Comparison of ENCODE assay signal across 8 cellular contexts in the genomic region with DNA sequence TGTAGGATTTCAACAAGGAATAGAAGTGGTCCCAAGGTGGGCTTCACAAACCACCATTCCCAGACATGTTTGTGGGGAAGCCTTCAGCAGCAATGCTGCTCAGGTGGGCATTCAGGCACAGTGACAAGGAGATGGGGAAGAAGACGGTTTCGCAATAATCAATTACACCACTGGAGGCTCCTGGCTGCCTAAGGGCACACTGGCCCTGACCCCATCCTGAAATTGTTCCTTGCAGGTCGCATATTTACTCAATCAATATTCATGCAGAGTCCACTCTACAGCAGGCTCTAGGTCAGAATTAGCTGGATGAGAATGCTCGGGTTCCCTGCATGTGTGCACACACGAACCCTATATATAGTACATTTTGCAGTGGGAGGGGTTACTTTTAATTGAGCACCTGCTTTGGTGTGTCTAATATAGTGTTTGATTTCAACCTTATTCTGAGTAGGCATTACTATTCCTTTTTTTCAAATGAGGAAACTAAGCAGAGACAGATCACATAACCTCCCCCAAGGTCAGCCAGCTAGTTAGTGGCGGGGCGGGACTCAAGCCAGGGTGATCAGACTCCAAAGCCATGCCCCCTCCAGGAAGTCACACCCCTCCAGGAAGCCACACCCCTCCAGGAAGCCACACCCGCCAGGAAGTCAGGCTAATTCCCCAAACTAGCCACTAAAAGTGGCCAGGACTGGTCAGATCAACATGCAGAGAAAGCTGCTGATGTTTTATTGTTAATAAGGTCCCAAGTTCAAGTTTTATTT.
DNase-seq lines count a peak whose midpoint lies in the region; ATAC-seq, FAIRE-seq and TF ChIP-seq lines count a peak whose summit lies in the region.

No MANE protein-coding gene starts in this region.

- peak; percentile 33 for DNase-seq in 8988T
- peak; percentile 13 for DNase-seq in GM19238 (ENCODE audit: insufficient read length, low spot score)
- DNase-seq in PC-3: peak; percentile 93
- peak; percentile 93 to 97 (median 96) for DNase-seq in K562 (ENCODE audit: extremely low read depth in 1 of 4, low spot score in 3 of 4)
- peak; percentile 91 to 95 (median 95) for DNase-seq in right lobe of liver
- DNase-seq in aorta: peak; percentile 82 to 89
- DNase-seq in putamen (ENCODE audit: low spot score): no peak

- H3K4me1 ChIP-seq in PC-3 (ENCODE audit: insufficient read depth, low read length) (peaks cover 64% of the 10 kb centered on the region), K562 (replicated peaks in 1 of 2; ENCODE audit: control insufficient read depth in 2 of 2, insufficient read depth in 2 of 2, low read length in 2 of 2) (peaks cover 2 to 18% of the 10 kb centered on the region in 2 experiments; a peak in 4 of 5 replicates), right lobe of liver (peaks cover 0 to 46% (median 17%) of the 10 kb centered on the region in 4 donors), aorta (ENCODE audit: control insufficient read depth in 1 of 2, insufficient read depth in 2 of 2, low read length in 2 of 2) (no peaks in the 10 kb centered on the region)

- H2AFZ ChIP-seq in PC-3 (ENCODE audit: low read length): no peak overlapping the region
- H2AFZ ChIP-seq in K562 (ENCODE audit: low read depth, low read length): peak overlapping the region; percentile 83

- peak overlapping the region; percentile 43; the same call in 1 of the 2 replicates for H3K4me3 ChIP-seq in PC-3 (ENCODE audit: low read length)
- H3K4me3 ChIP-seq in K562: no peak overlapping the region
- peak overlapping the region in 2 of 3 donors; percentile 13 to 38 for H3K4me3 ChIP-seq in right lobe of liver
- H3K4me3 ChIP-seq in aorta (ENCODE audit: low read length in 2 of 2): no peak overlapping the region

- intact Hi-C loops in PC-3 (cut with micrococcal nuclease) (loop anchor here (1.0 to 2.0 kb wide), 3 partner anchors 23 to 107 kb away; no protein-coding TSS in a partner anchor), K562 (cut with micrococcal nuclease) (loop anchor here (10.0 kb wide), 1 partner anchor 195 kb away; no protein-coding TSS in a partner anchor), right lobe of liver (cut with DNase I) (loop anchor here in 1 of 2 donors (10.0 kb wide), 1 partner anchor 55 kb away; no protein-coding TSS in a partner anchor), aorta (cut with DNase I) (no loop called here)

- H3K9ac ChIP-seq in PC-3 (ENCODE audit: low read length) (peak overlapping the region; percentile 75), K562 (ENCODE audit: insufficient read depth in 1 of 2, low read depth in 2 of 2, low read length in 2 of 2) (peak overlapping the region in 1 of 2 experiments; percentile 54; a peak in 3 of 4 replicates)

- H3K4me2 ChIP-seq in PC-3 (ENCODE audit: low read length) (peak overlapping the region; percentile 75), K562 (ENCODE audit: insufficient read depth, low read length) (peak overlapping the region; percentile 65)

- peak; percentile 98 for FAIRE-seq in K562 (lab: Jason Lieb, UNC)

- TF ChIP-seq RAD21 in K562 (CRISPR knock-in tag; conservative IDR thresholded peaks at IDR 0.05 in 1 of 2, IDR thresholded peaks at IDR 0.05 in 1 of 2): no peak

- in situ Hi-C loops in K562 (cut with MboI): no loop called here

- H3K27ac ChIP-seq in PC-3 (ENCODE audit: low read length) (peak overlapping the region; percentile 94), K562 (ENCODE audit: extremely low read depth, low read depth, low read length) (peak overlapping the region; percentile 72), right lobe of liver (peak overlapping the region; percentile 61 to 81 (median 72)), aorta (ENCODE audit: low read depth in 1 of 2, low read length in 2 of 2) (no peak overlapping the region)

- peaks cover 2% of the 10 kb centered on the region for H3K9me1 ChIP-seq in K562 (ENCODE audit: control insufficient read depth, insufficient read depth, low read length)

- 28% methylated on average over 8 of the region's 8 CpGs for WGBS in K562 (ENCODE audit: insufficient coverage, low coverage, missing lambda C conversion rate)
- 24% methylated on average over 8 of the region's 8 CpGs for WGBS in right lobe of liver (ENCODE audit: insufficient coverage, low coverage, low lambda C conversion rate, missing lambda C conversion rate)
- 92 to 94% methylated on average over 8 of the region's 8 CpGs for WGBS in aorta, 2 donors

- no peaks in the 10 kb centered on the region for H3K9me2 ChIP-seq in PC-3 (replicated peaks; ENCODE audit: low read length)

- H3F3A ChIP-seq in PC-3 (ENCODE audit: low read length, unreplicated experiment): peaks cover 12% of the 10 kb centered on the region

- TF ChIP-seq EP300 in K562 (IDR thresholded peaks at IDR 0.05; ENCODE audit: low read length): no peak

- BruUV-seq in PC-3 (replicated peaks; lab: Mats Ljungman, UMichigan): TSS peak; percentile 82
- BruUV-seq in K562 (replicated peaks; lab: Mats Ljungman, UMichigan): no TSS peak

- TF ChIP-seq CTCF in PC-3 (conservative IDR thresholded peaks at IDR 0.05; ENCODE audit: low read depth, low read length) (no peak), K562 (IDR thresholded peaks at IDR 0.05 in 2 of 3, conservative IDR thresholded peaks at IDR 0.05 in 1 of 3; ENCODE audit: insufficient read depth in 2 of 3, low read depth in 1 of 3, low read length in 3 of 3) (peak in 2 of 3 experiments; percentile 8 to 36; a peak in 2 of 6 replicates), right lobe of liver (IDR thresholded peaks at IDR 0.05) (peak in 1 of 4 donors; percentile 11)

- H3K36me3 ChIP-seq in PC-3 (ENCODE audit: low read depth, low read length): no peaks in the 10 kb centered on the region; the same call in 1 of the 2 replicates
- H3K36me3 ChIP-seq in K562 (ENCODE audit: control insufficient read depth, insufficient read depth, low read length): no peaks in the 10 kb centered on the region
- no peaks in the 10 kb centered on the region for H3K36me3 ChIP-seq in right lobe of liver
- no peaks in the 10 kb centered on the region for H3K36me3 ChIP-seq in aorta (ENCODE audit: control insufficient read depth in 1 of 2, insufficient read depth in 2 of 2, low read length in 1 of 2)

- no peaks in the 10 kb centered on the region for H3K27me3 ChIP-seq in PC-3 (ENCODE audit: low read length)
- no peaks in the 10 kb centered on the region for H3K27me3 ChIP-seq in K562 (ENCODE audit: control insufficient read depth in 2 of 2, insufficient read depth in 2 of 2, low read length in 2 of 2)
- no peaks in the 10 kb centered on the region for H3K27me3 ChIP-seq in right lobe of liver
- no peaks in the 10 kb centered on the region for H3K27me3 ChIP-seq in aorta (ENCODE audit: control insufficient read depth in 1 of 2, insufficient read depth in 2 of 2, low read length in 1 of 2)

- CTCF ChIA-PET in PC-3 (lab: Charles Lee) (interaction anchor here (2.1 kb wide), 1 partner anchor 58 kb away, joined by 5 read pairs; no protein-coding TSS in a partner anchor), K562 (lab: Yijun Ruan, JAX; ENCODE audit: low intra/inter-chr PET ratio) (no interaction called here)

- ATAC-seq in PC-3 (peak; percentile 74), K562 (peak; percentile 100), right lobe of liver (peak; percentile 83 to 98 (median 90)), aorta (ENCODE audit: low FRiP score) (peak; percentile 80), GM21529 (IDR thresholded peaks at IDR 0.05; ENCODE audit: unreplicated experiment) (no peak)

- POLR2A ChIA-PET in PC-3 (lab: Charles Lee; ENCODE audit: unreplicated experiment) (interaction anchor here (0.5 to 1.2 kb wide), 3 partner anchors 14 to 58 kb away, joined by 3 to 9 read pairs (median 3); no protein-coding TSS in a partner anchor), K562 (lab: Yijun Ruan, JAX) (interaction anchor here (0.6 to 1.4 kb wide), 10 partner anchors 11 to 809 kb away, joined by 3 to 5 read pairs (median 3); no protein-coding TSS in a partner anchor)

- TF ChIP-seq POLR2A in K562 (conservative IDR thresholded peaks at IDR 0.05): peak; percentile 71
- peak; percentile 90 for TF ChIP-seq POLR2A in right lobe of liver (IDR thresholded peaks at IDR 0.05)

- H3K9me3 ChIP-seq in PC-3 (ENCODE audit: low read length): no peaks in the 10 kb centered on the region
- no peaks in the 10 kb centered on the region for H3K9me3 ChIP-seq in K562 (replicated peaks; ENCODE audit: control insufficient read depth, insufficient read depth, low read depth, low read length)
- H3K9me3 ChIP-seq in right lobe of liver: no peaks in the 10 kb centered on the region
- no peaks in the 10 kb centered on the region for H3K9me3 ChIP-seq in aorta (ENCODE audit: control insufficient read depth, low read length)

- peaks cover 16% of the 10 kb centered on the region for H3K79me2 ChIP-seq in PC-3 (ENCODE audit: low read length)
- H3K79me2 ChIP-seq in K562 (ENCODE audit: control insufficient read depth, insufficient read depth, low read length): no peaks in the 10 kb centered on the region

- H4K20me1 ChIP-seq in PC-3 (ENCODE audit: low read length): no peaks in the 10 kb centered on the region
- H4K20me1 ChIP-seq in K562 (replicated peaks; ENCODE audit: control insufficient read depth, insufficient read depth, low read length): no peaks in the 10 kb centered on the region

TF ChIP-seq in K562, 482 proteins besides CTCF, POLR2A, EP300 and RAD21 (continues in another document):
- TF ChIP-seq COPS2 (conservative IDR thresholded peaks at IDR 0.05) (no peak), HDGF (IDR thresholded peaks at IDR 0.05) (no peak), HNRNPH1 (optimal IDR thresholded peaks at IDR 0.05; ENCODE audit: low read depth, low read length) (no peak), NR3C1 (CRISPR knock-in tag; IDR thresholded peaks at IDR 0.05) (no peak)
- TF ChIP-seq, protein P1, sequence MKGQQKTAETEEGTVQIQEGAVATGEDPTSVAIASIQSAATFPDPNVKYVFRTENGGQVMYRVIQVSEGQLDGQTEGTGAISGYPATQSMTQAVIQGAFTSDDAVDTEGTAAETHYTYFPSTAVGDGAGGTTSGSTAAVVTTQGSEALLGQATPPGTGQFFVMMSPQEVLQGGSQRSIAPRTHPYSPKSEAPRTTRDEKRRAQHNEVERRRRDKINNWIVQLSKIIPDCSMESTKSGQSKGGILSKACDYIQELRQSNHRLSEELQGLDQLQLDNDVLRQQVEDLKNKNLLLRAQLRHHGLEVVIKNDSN (CRISPR knock-in tag; IDR thresholded peaks at IDR 0.05): no peak

Comparison
In these comparisons a context has a peak if more than half of its experiments do, and no peak if none do; other contexts are left out.
1. H3K27ac ChIP-seq: peak in PC-3 (single experiment), K562 (single experiment) and right lobe of liver (3 of 3); none in aorta (0 of 2).
2. H3K4me3 ChIP-seq: peak in PC-3 (single experiment) and right lobe of liver (2 of 3); none in K562 (single experiment) and aorta (0 of 2).
3. intact Hi-C loops: an anchor here in PC-3 (1.0 to 2.0 kb wide) and K562 (10.0 kb wide); none called in aorta.